ENCODE assay signal across 17 cellular contexts in genomic region chr20:3854462-3854870, GRCh38. TPM values are rescaled to one million over a fixed set of nuclear protein-coding genes. Genes with fewer than 3 reads are reported as not detected.
DNase-seq lines count a peak whose midpoint lies in the region; ATAC-seq and TF ChIP-seq lines count a peak whose summit lies in the region.
"Had no signal": no experiment of that assay in that cellular context is flagged by ENCODE, and none has a peak within 500 bp of the region (broad histone marks: within the 10 kb centered on the region; RNA-seq: fewer than 3 reads in every experiment).

No MANE protein-coding gene starts in this region.

- H3K27me3 Mint-ChIP-seq in Caco-2 (ENCODE audit: insufficient read depth, unreplicated experiment) (no peaks in the 10 kb centered on the region), WTC11 (ENCODE audit: low read depth) (no peaks in the 10 kb centered on the region)
- H3K27me3 Mint-ChIP-seq: activated naive CD8-positive, alpha-beta T cell had no signal

- CTCF ChIA-PET in Caco-2 (lab: Charles Lee): interaction anchor here (0.7 to 1.4 kb wide), 8 partner anchors 12 to 218 kb away, joined by 3 to 8 read pairs (median 6); partner anchors contain the start of genes AP5S1, CENPB and SPEF1
- CTCF ChIA-PET in WTC11 (lab: Charles Lee): interaction anchor here (0.5 to 5.6 kb wide), 47 partner anchors 9 to 1315 kb away, joined by 3 to 48 read pairs (median 4); partner anchors contain the start of genes ADISSP, AP5S1, CENPB and HSPA12B

- H3K36me3 ChIP-seq in Caco-2 (ENCODE audit: control insufficient read depth, insufficient read depth, low read length) (peaks cover 4% of the 10 kb centered on the region), vagina (peaks cover 0 to 27% of the 10 kb centered on the region in 2 donors)
- H3K36me3 ChIP-seq: neural progenitor cell had no signal

- H3K4me3 ChIP-seq in Caco-2 (ENCODE audit: low read depth, low read length) (no peak overlapping the region), vagina (no peak overlapping the region)
- H3K4me3 ChIP-seq: BLaER1, gastrocnemius medialis, neural progenitor cell, SK-N-MC, transverse colon had no signal

- intact Hi-C loops in Caco-2 (cut with micrococcal nuclease; ENCODE audit: unreplicated experiment) (loop anchor here (1.0 kb wide), 2 partner anchors 8 to 34 kb away; partner anchors contain the start of genes AP5S1 and MAVS), vagina (cut with DNase I) (no loop called here)

- H3K36me3 Mint-ChIP-seq in Caco-2 (ENCODE audit: insufficient read depth, unreplicated experiment) (peaks cover 61% of the 10 kb centered on the region), WTC11 (peaks cover 23% of the 10 kb centered on the region)

- BruUV-seq in Caco-2 (replicated peaks; lab: Mats Ljungman, UMichigan): no TSS peak

- H3K27me3 ChIP-seq in Caco-2 (replicated peaks; ENCODE audit: control insufficient read depth, insufficient read depth, low read length): no peaks in the 10 kb centered on the region
- no peaks in the 10 kb centered on the region for H3K27me3 ChIP-seq in vagina
- H3K27me3 ChIP-seq: BLaER1, gastrocnemius medialis, neural progenitor cell, transverse colon had no signal

- ATAC-seq in WTC11: peak; percentile 71
- ATAC-seq in left lobe of liver: peak; percentile 56
- no peak for ATAC-seq in GM18870 (IDR thresholded peaks at IDR 0.05; ENCODE audit: unreplicated experiment)
- no peak for ATAC-seq in GM21717 (IDR thresholded peaks at IDR 0.05; ENCODE audit: unreplicated experiment)
- ATAC-seq in HG03565 (IDR thresholded peaks at IDR 0.05; ENCODE audit: unreplicated experiment): no peak

- POLR2A ChIA-PET in Caco-2 (lab: Charles Lee) (interaction anchor here (0.7 to 1.2 kb wide), 3 partner anchors 12 to 34 kb away, joined by 4 to 10 read pairs (median 7); partner anchors contain the start of gene AP5S1), WTC11 (lab: Charles Lee) (interaction anchor here (1.0 to 1.6 kb wide), 2 partner anchors 23 to 43 kb away, joined by 3 to 8 read pairs; no protein-coding TSS in a partner anchor)

- no peak for TF ChIP-seq POLR2A in vagina (IDR thresholded peaks at IDR 0.05)

- H3K27ac Mint-ChIP-seq in Caco-2 (ENCODE audit: unreplicated experiment) (peak overlapping the region; percentile 84), WTC11 (peak overlapping the region; percentile 36; the same call in 1 of the 2 replicates)
- H3K27ac Mint-ChIP-seq: activated naive CD8-positive, alpha-beta T cell; neural progenitor cell had no signal

- H3K4me1 Mint-ChIP-seq in Caco-2 (ENCODE audit: low read depth, unreplicated experiment): peaks cover 11% of the 10 kb centered on the region
- peaks cover 3% of the 10 kb centered on the region; the same call in 1 of the 2 replicates for H3K4me1 Mint-ChIP-seq in WTC11
- H3K4me1 Mint-ChIP-seq: neural progenitor cell had no signal

- 0 out of 2 replicates have a peak overlapping the region, but pooled peaks have one; percentile 17 for H3K27ac ChIP-seq in 22Rv1
- H3K27ac ChIP-seq in vagina: no peak overlapping the region
- H3K27ac ChIP-seq: BLaER1, neural progenitor cell, SK-N-MC, transverse colon had no signal

- TF ChIP-seq CTCF in 22Rv1 (IDR thresholded peaks at IDR 0.05) (no peak), Caco-2 (IDR thresholded peaks at IDR 0.05; ENCODE audit: insufficient read depth in 1 of 2, low read depth in 1 of 2, low read length in 1 of 2, severe bottlenecking in 1 of 2, unreplicated experiment in 1 of 2) (no peak), WTC11 (IDR thresholded peaks at IDR 0.05) (no peak), vagina (IDR thresholded peaks at IDR 0.05) (no peak)

- H3K9me3 ChIP-seq in Caco-2 (no peaks in the 10 kb centered on the region), vagina (no peaks in the 10 kb centered on the region)
- H3K9me3 ChIP-seq: BLaER1, gastrocnemius medialis, transverse colon had no signal

- H3K9me3 Mint-ChIP-seq in Caco-2 (ENCODE audit: unreplicated experiment): no peaks in the 10 kb centered on the region
- no peaks in the 10 kb centered on the region for H3K9me3 Mint-ChIP-seq in WTC11
- H3K9me3 Mint-ChIP-seq: H9, neural progenitor cell had no signal

- DNase-seq in Caco-2 (peak; percentile 72 to 83), WTC11 (ENCODE audit: low spot score) (peak; percentile 22), left lobe of liver (ENCODE audit: low spot score) (no peak), vagina (ENCODE audit: extremely low spot score in 2 of 2) (no peak)
- DNase-seq: DMS79, NCI-H1092 treated with DMSO at 0.1 percent for 48 hours had no signal

- H3K4me3 Mint-ChIP-seq in Caco-2 (ENCODE audit: unreplicated experiment) (peak overlapping the region; percentile 37), WTC11 (no peak overlapping the region)
- H3K4me3 Mint-ChIP-seq: activated naive CD8-positive, alpha-beta T cell; H9; neural progenitor cell had no signal

- H3K4me1 ChIP-seq in Caco-2: peaks cover 4% of the 10 kb centered on the region
- peaks cover 7% of the 10 kb centered on the region for H3K4me1 ChIP-seq in vagina
- H3K4me1 ChIP-seq: neural progenitor cell had no signal

TF ChIP-seq in WTC11, 78 proteins besides CTCF, POLR2A, EP300 and RAD21:
- no peak for TF ChIP-seq ZNF121 (CRISPR knock-in tag; IDR thresholded peaks at IDR 0.05)
- TF ChIP-seq ZNF423 (CRISPR knock-in tag; IDR thresholded peaks at IDR 0.05): no peak
- TF ChIP-seq MAX (CRISPR knock-in tag; IDR thresholded peaks at IDR 0.05): no peak
- TF ChIP-seq TP53 (CRISPR knock-in tag; IDR thresholded peaks at IDR 0.05): no peak

RNA-seq across cellular contexts. Expression of gene MAVS, which starts 7.8 kb away (rescaled TPM):
- 49.3 and 56.4 TPM in 2 replicates for total RNA-seq in Caco-2 (2022)
- 23.4 to 26.0 TPM (median 24.4 TPM) in 3 replicates for total RNA-seq in WTC11 (2021)
- total RNA-seq in left lobe of liver: 21.9 TPM
- 22.1 TPM for total RNA-seq in vagina

RNA-seq across cellular contexts. Expression of gene AP5S1, which starts 34.1 kb away (rescaled TPM):
- total RNA-seq in Caco-2 (2022) (14.9 and 17.3 TPM in 2 replicates), WTC11 (2021) (2.8 to 4.1 TPM (median 3.1 TPM) in 3 replicates), left lobe of liver (9.7 TPM), vagina (6.1 TPM)

RNA-seq across cellular contexts. Expression of gene PANK2, which starts 34.7 kb away (rescaled TPM):
- total RNA-seq in Caco-2 (2022) (55.8 and 58.3 TPM in 2 replicates), WTC11 (2021) (60.3 to 63.7 TPM (median 62.7 TPM) in 3 replicates), left lobe of liver (14.7 TPM), vagina (53.5 TPM)

RNA-seq across cellular contexts. Expression of gene CDC25B, which starts 58.4 kb away (rescaled TPM):
- total RNA-seq in Caco-2 (2022) (59.0 and 66.7 TPM in 2 replicates), WTC11 (2021) (35.2 to 37.5 TPM (median 37.4 TPM) in 3 replicates), left lobe of liver (12.4 TPM), vagina (26.5 TPM)

Comparison
In these comparisons a context has a peak if more than half of its experiments do, and no peak if none do; other contexts are left out.
1. DNase-seq: peak in Caco-2 (2 of 2) and WTC11 (single experiment); none in left lobe of liver (single experiment) and vagina (0 of 2).
2. ATAC-seq: peak in WTC11 (single experiment) and left lobe of liver (single experiment); none in GM18870 (single experiment), GM21717 (single experiment) and HG03565 (single experiment).